Comparison of ENCODE assay signal across 8 cellular contexts in the genomic region with DNA sequence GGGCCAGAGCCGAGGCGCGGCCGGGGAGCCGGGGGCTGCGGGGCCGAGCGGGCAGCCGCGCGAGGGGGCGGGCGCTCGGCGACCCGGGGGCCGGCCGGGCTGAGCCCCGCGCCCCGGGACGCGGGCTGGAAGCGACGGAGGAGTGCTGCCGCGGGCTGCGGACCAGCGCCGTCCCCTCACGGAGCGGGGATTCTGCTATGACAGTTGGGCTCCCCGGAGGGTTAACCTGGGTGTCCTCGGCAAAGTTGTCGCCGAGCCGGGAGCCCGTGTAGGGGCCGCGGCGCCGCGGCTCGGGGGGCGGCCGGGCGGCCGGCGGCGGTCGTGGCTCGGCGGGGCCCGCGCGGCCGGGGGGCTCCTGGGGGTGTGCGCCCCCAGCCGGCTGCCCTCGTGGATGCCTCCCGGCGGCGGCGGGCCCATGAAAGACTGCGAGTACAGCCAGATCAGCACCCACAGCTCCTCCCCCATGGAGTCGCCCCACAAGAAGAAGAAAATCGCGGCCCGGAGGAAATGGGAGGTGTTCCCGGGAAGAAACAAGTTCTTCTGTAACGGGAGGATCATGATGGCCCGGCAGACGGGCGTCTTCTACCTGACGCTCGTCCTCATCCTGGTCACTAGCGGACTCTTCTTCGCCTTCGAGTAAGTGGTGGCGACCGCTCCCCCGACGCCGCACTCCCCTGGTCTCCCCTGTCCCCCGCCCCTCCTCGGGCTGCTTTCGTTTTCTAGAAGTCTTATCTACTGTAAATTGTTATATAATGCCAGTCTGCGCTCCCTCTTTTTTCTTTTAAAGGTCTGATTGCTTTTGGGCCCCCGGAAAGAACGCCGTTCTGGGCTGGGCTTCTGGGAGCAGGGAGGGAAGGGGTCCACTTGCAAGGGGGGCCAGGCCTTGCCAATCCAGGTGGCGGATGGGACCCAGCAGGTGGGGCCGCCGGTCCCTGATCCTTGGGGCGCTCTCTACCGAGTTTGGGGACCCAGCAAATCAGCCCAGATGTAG. TPM values are rescaled to one million over a fixed set of nuclear protein-coding genes. Genes with fewer than 3 reads are reported as not detected.
DNase-seq lines count a peak whose midpoint lies in the region; ATAC-seq, FAIRE-seq and TF ChIP-seq lines count a peak whose summit lies in the region.

No MANE protein-coding gene starts in this region.

- H3K9me3 ChIP-seq in cardiac muscle cell (ENCODE audit: low read depth) (no peaks in the 10 kb centered on the region), pancreas (no peaks in the 10 kb centered on the region), upper lobe of left lung (no peaks in the 10 kb centered on the region)

- no peak for FAIRE-seq in pancreas (lab: Jason Lieb, UNC)

- H3K36me3 Mint-ChIP-seq in activated naive CD8-positive, alpha-beta T cell treated with anti-CD3 and anti-CD28 coated beads for 36 hours, result peaks cover 7% of the 10 kb centered on the region

- 0 to 1% methylated on average over 48 to 96 of the region's 96 CpGs for WGBS in pancreas, 2 donors
- WGBS in upper lobe of left lung, 2 donors, result 1 to 6% methylated on average over 26 to 55 of the region's 96 CpGs

- no peaks in the 10 kb centered on the region for H3K9me3 Mint-ChIP-seq in activated naive CD8-positive, alpha-beta T cell treated with anti-CD3 and anti-CD28 coated beads for 36 hours

- no peaks in the 10 kb centered on the region for H3K36me3 ChIP-seq in cardiac muscle cell
- no peaks in the 10 kb centered on the region for H3K36me3 ChIP-seq in pancreas
- H3K36me3 ChIP-seq in upper lobe of left lung, result no peaks in the 10 kb centered on the region

- DNase-seq in AML-193 (lab: John Stamatoyannopoulos, UW) (peak; percentile 34 to 57), SK-N-DZ (ENCODE audit: low spot score) (peak; percentile 49), cardiac muscle cell (ENCODE audit: low read depth in 1 of 2, low spot score in 1 of 2) (peak; percentile 60), pancreas (peak; percentile 49 to 80 (median 60)), upper lobe of left lung (peak; percentile 50 to 90)
- DNase-seq in activated naive CD8-positive, alpha-beta T cell treated with anti-CD3 and anti-CD28 coated beads for 36 hours, result peak; percentile 65

- peaks cover 17% of the 10 kb centered on the region for H3K27me3 Mint-ChIP-seq in activated naive CD8-positive, alpha-beta T cell treated with anti-CD3 and anti-CD28 coated beads for 36 hours

- peak overlapping the region; percentile 69 for H3K27ac Mint-ChIP-seq in activated naive CD8-positive, alpha-beta T cell treated with anti-CD3 and anti-CD28 coated beads for 36 hours

- no peak overlapping the region for H3K27ac ChIP-seq in cardiac muscle cell
- peak overlapping the region; percentile 86 to 95 (median 94) for H3K27ac ChIP-seq in pancreas
- H3K27ac ChIP-seq in upper lobe of left lung, result peak overlapping the region; percentile 90 to 97 (median 96)

- ATAC-seq in GM19035 (IDR thresholded peaks at IDR 0.05; ENCODE audit: unreplicated experiment) (peak; percentile 12), HG03432 (IDR thresholded peaks at IDR 0.05; ENCODE audit: unreplicated experiment) (peak; percentile 30), pancreas (peak in 1 of 4 donors; percentile 32), upper lobe of left lung (ENCODE audit: low FRiP score in 2 of 2) (peak in 1 of 2 donors; percentile 22)

- peak overlapping the region; percentile 87 for H3K4me3 ChIP-seq in cardiac muscle cell
- peak overlapping the region; percentile 89 to 99 (median 96) for H3K4me3 ChIP-seq in pancreas
- peak overlapping the region; percentile 73 to 100 (median 96) for H3K4me3 ChIP-seq in upper lobe of left lung

- no peak for TF ChIP-seq EP300 in upper lobe of left lung (IDR thresholded peaks at IDR 0.05)

- intact Hi-C loops in pancreas (cut with DNase I), result no loop called here

- peaks cover 10% of the 10 kb centered on the region for H3K4me1 ChIP-seq in cardiac muscle cell (ENCODE audit: low read depth)
- peaks cover 0 to 14% (median 0%) of the 10 kb centered on the region in 3 donors for H3K4me1 ChIP-seq in pancreas
- peaks cover 3 to 20% (median 10%) of the 10 kb centered on the region in 4 donors for H3K4me1 ChIP-seq in upper lobe of left lung

- peaks cover 28% of the 10 kb centered on the region for H3K4me1 Mint-ChIP-seq in activated naive CD8-positive, alpha-beta T cell treated with anti-CD3 and anti-CD28 coated beads for 36 hours

- peak; percentile 18 for TF ChIP-seq CTCF in cardiac muscle cell (IDR thresholded peaks at IDR 0.05; ENCODE audit: low read depth, low read length)
- TF ChIP-seq CTCF in pancreas (IDR thresholded peaks at IDR 0.05), result no peak
- no peak for TF ChIP-seq CTCF in upper lobe of left lung (IDR thresholded peaks at IDR 0.05)

- H3K4me3 Mint-ChIP-seq in activated naive CD8-positive, alpha-beta T cell treated with anti-CD3 and anti-CD28 coated beads for 36 hours, result peak overlapping the region; percentile 85

- peaks cover 24% of the 10 kb centered on the region for H3K27me3 ChIP-seq in cardiac muscle cell
- H3K27me3 ChIP-seq in pancreas, result no peaks in the 10 kb centered on the region
- H3K27me3 ChIP-seq in upper lobe of left lung, result no peaks in the 10 kb centered on the region

- TF ChIP-seq POLR2A in upper lobe of left lung (IDR thresholded peaks at IDR 0.05), result no peak

RNA-seq across cellular contexts. Expression of gene ZDHHC14, which starts 0.9 kb away (rescaled TPM):
- 5.5 and 5.8 TPM in 2 replicates for polyA plus RNA-seq in SK-N-DZ (2014; cell fraction: cytosol; rRNA removed)
- 5.4 and 6.8 TPM in 2 replicates for polyA plus RNA-seq in SK-N-DZ (2014; cell fraction: nucleus; rRNA removed)
- total RNA-seq in activated naive CD8-positive, alpha-beta T cell treated with anti-CD3 and anti-CD28 coated beads for 36 hours, result 1 to 10 TPM; 2.9 to 3.5 TPM
- total RNA-seq in cardiac muscle cell (7.5 and 7.8 TPM in 2 replicates), pancreas (1 to 10 TPM; 3.1 to 7.8 (median 4.2) TPM), upper lobe of left lung (10 to 100 TPM in 3 of 6 donors, 1 to 10 TPM in 3; 5.3 to 16.5 (median 9.4) TPM)
- polyA plus RNA-seq in cardiac muscle cell (6.9 and 10.1 TPM in 2 replicates), pancreas (1 to 10 TPM; 6.3 to 9.9 TPM)

RNA-seq across cellular contexts. Expression of gene TMEM242, which starts 58.6 kb away (rescaled TPM):
- polyA plus RNA-seq in SK-N-DZ (2014; cell fraction: cytosol; rRNA removed), result 7.6 and 8.4 TPM in 2 replicates
- polyA plus RNA-seq in SK-N-DZ (2014; cell fraction: nucleus; rRNA removed), result 1.9 and 8.0 TPM in 2 replicates
- 10 to 100 TPM; 10.2 to 10.5 TPM for total RNA-seq in activated naive CD8-positive, alpha-beta T cell treated with anti-CD3 and anti-CD28 coated beads for 36 hours
- 6.3 and 8.7 TPM in 2 replicates for total RNA-seq in cardiac muscle cell
- polyA plus RNA-seq in cardiac muscle cell, result 19.0 and 20.2 TPM in 2 replicates
- total RNA-seq in pancreas, result 1 to 10 TPM; 3.4 to 6.2 (median 4.5) TPM
- 1 to 10 TPM; 3.9 to 5.4 TPM for polyA plus RNA-seq in pancreas
- 10 to 100 TPM in 1 of 6 donors, 1 to 10 TPM in 5; 2.1 to 10.8 (median 6.5) TPM for total RNA-seq in upper lobe of left lung
